In genomic region chr17:4143563-4144410, GRCh38 we compare ENCODE assay signal across 8 cellular contexts.
DNase-seq lines count a peak whose midpoint lies in the region; ATAC-seq and TF ChIP-seq lines count a peak whose summit lies in the region.

No MANE protein-coding gene starts in this region.

- ATAC-seq in HG03175 (IDR thresholded peaks at IDR 0.05; ENCODE audit: unreplicated experiment), result peak; percentile 68
- peak; percentile 74 to 79 for ATAC-seq in activated CD4-positive, CD25-positive, alpha-beta regulatory T cell treated with anti-CD3 and anti-CD28 coated beads, Interleukin-2, amount 50 U/mL, for 24 hours
- ATAC-seq in central memory CD8-positive, alpha-beta T cell (replicated peaks; ENCODE audit: extremely low read depth, poor library complexity, severe bottlenecking), result peak; percentile 79

- in situ Hi-C loops in GM18951 (cut with MboI; ENCODE audit: low sequenced_read_pairs, unreplicated experiment), result no loop called here

- H3K9me3 Mint-ChIP-seq in central memory CD8-positive, alpha-beta T cell, result no peaks in the 10 kb centered on the region

- TF ChIP-seq POLR2A in GM18951 (IDR thresholded peaks at IDR 0.05; ENCODE audit: extremely low read depth, insufficient read depth, insufficient read length), result peak; percentile 89

- peak; percentile 89 for DNase-seq in AG08396 (ENCODE audit: low spot score)
- DNase-seq in NCI-H345 treated with DMSO at 0.1 percent for 48 hours (lab: John Stamatoyannopoulos, UW; ENCODE audit: unreplicated experiment), result peak; percentile 52
- peak; percentile 83 to 87 for DNase-seq in central memory CD8-positive, alpha-beta T cell (ENCODE audit: low spot score in 2 of 2)
- DNase-seq in islet precursor cell, result peak; percentile 96
- DNase-seq in stimulated activated CD4-positive, alpha-beta T cell treated with anti-CD3 and anti-CD28 coated beads, Interleukin-12 subunit alpha, Interleukin-12 subunit beta, amount 100 ng/mL, for 24 hours (ENCODE audit: low read depth in 2 of 2), result peak; percentile 82 to 85

- peaks cover 43% of the 10 kb centered on the region for H3K4me1 Mint-ChIP-seq in central memory CD8-positive, alpha-beta T cell

- H3K27me3 Mint-ChIP-seq in central memory CD8-positive, alpha-beta T cell, result no peaks in the 10 kb centered on the region

- peak overlapping the region; percentile 100 for H3K27ac Mint-ChIP-seq in central memory CD8-positive, alpha-beta T cell (ENCODE audit: low read depth)

- peak overlapping the region; percentile 97 for H3K4me3 Mint-ChIP-seq in central memory CD8-positive, alpha-beta T cell

- peaks cover 22% of the 10 kb centered on the region for H3K36me3 Mint-ChIP-seq in central memory CD8-positive, alpha-beta T cell (ENCODE audit: insufficient read depth)

Comparison
In these comparisons a context has a peak if more than half of its experiments do, and no peak if none do; other contexts are left out.
1. Peak in every context shown above with its lines: DNase-seq and ATAC-seq.